20 cellular contexts compared by ENCODE assay signal in the genomic region with DNA sequence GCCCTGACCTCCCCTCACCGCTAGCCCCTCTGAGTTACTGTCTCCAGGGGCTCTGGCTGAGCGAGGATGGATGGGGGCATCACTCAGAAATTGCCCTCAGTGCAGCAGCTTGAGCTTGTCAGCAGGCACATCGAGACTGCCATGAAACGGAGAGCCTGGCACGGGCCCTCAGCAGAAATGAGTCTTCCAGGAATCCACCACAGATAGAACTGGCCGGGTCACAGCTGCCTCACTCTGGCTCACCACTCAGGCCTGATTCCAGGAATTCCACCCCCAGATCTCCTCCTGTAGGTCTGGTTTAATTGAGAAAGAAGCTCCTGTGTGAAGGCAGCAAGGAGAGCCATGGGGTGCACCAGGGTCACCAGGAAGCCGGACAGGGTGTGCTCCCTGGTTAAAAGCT.
DNase-seq lines count a peak whose midpoint lies in the region; ATAC-seq, FAIRE-seq and TF ChIP-seq lines count a peak whose summit lies in the region.
"Had no signal": no experiment of that assay in that cellular context is flagged by ENCODE, and none has a peak within 500 bp of the region (broad histone marks: within the 10 kb centered on the region; RNA-seq: fewer than 3 reads in every experiment).

No MANE protein-coding gene starts in this region.

- no peaks in the 10 kb centered on the region for H3K4me1 ChIP-seq in astrocyte (ENCODE audit: insufficient read depth, low read length)
- H3K4me1 ChIP-seq in right cardiac atrium (ENCODE audit: control insufficient read depth, insufficient read depth, low read length), result peaks cover 2% of the 10 kb centered on the region
- no peaks in the 10 kb centered on the region for H3K4me1 ChIP-seq in sigmoid colon
- H3K4me1 ChIP-seq: foreskin keratinocyte, testis had no signal

- H3K9ac ChIP-seq in astrocyte (ENCODE audit: low read length), result no peak overlapping the region

- no peak for FAIRE-seq in astrocyte (lab: Jason Lieb, UNC)
- FAIRE-seq: endothelial cell of umbilical vein, GM19239 had no signal

- H3K36me3 Mint-ChIP-seq in astrocyte (ENCODE audit: low read depth, unreplicated experiment), result no peaks in the 10 kb centered on the region
- H3K36me3 Mint-ChIP-seq: mesothelial cell of epicardium had no signal

- H2AFZ ChIP-seq in astrocyte (ENCODE audit: low read depth, low read length), result no peak overlapping the region

- H3K27me3 ChIP-seq in astrocyte (ENCODE audit: insufficient read depth, low read length) (peaks cover 4% of the 10 kb centered on the region), right cardiac atrium (ENCODE audit: control insufficient read depth, insufficient read depth) (no peaks in the 10 kb centered on the region), sigmoid colon (no peaks in the 10 kb centered on the region)
- H3K27me3 ChIP-seq: foreskin keratinocyte, testis had no signal

- no peaks in the 10 kb centered on the region for H3K79me2 ChIP-seq in astrocyte (ENCODE audit: insufficient read depth, low read length)

- ATAC-seq in right cardiac atrium (peak; percentile 71 to 78), HG02759 (IDR thresholded peaks at IDR 0.05; ENCODE audit: unreplicated experiment) (no peak)
- ATAC-seq: activated naive CD8-positive, alpha-beta T cell treated with anti-CD3 and anti-CD28 coated beads, Interleukin-2, amount 50 U/mL, for 24 hours; foreskin keratinocyte had no signal

- no peak overlapping the region for H3K4me3 Mint-ChIP-seq in astrocyte (ENCODE audit: unreplicated experiment)
- H3K4me3 Mint-ChIP-seq: activated naive CD8-positive, alpha-beta T cell treated with anti-CD3 and anti-CD28 coated beads, Interleukin-2, amount 50 U/mL, for 24 hours; B cell; mesothelial cell of epicardium; nephron progenitor cell had no signal

- TF ChIP-seq CTCF in astrocyte (IDR thresholded peaks at IDR 0.05; ENCODE audit: insufficient read depth, low read depth, low read length) (no peak), sigmoid colon (IDR thresholded peaks at IDR 0.05) (no peak)

- H3K36me3 ChIP-seq in astrocyte (ENCODE audit: insufficient read depth, low read length) (no peaks in the 10 kb centered on the region), sigmoid colon (no peaks in the 10 kb centered on the region)

- TF ChIP-seq POLR2A in sigmoid colon (IDR thresholded peaks at IDR 0.05), result no peak

- no peak overlapping the region for H3K4me2 ChIP-seq in astrocyte (ENCODE audit: low read length)

- H3K27ac ChIP-seq in astrocyte (ENCODE audit: low read depth, low read length) (no peak overlapping the region), right cardiac atrium (ENCODE audit: low read length) (peak overlapping the region; percentile 48), sigmoid colon (no peak overlapping the region)
- H3K27ac ChIP-seq: foreskin keratinocyte, testis had no signal

- H3K27me3 Mint-ChIP-seq in astrocyte (ENCODE audit: low read depth, unreplicated experiment), result peaks cover 57% of the 10 kb centered on the region

- no peaks in the 10 kb centered on the region for H4K20me1 ChIP-seq in astrocyte (ENCODE audit: insufficient read depth, low read length)

- no peak overlapping the region for H3K27ac Mint-ChIP-seq in astrocyte (ENCODE audit: unreplicated experiment)
- H3K27ac Mint-ChIP-seq: activated naive CD8-positive, alpha-beta T cell treated with anti-CD3 and anti-CD28 coated beads, Interleukin-2, amount 50 U/mL, for 24 hours; B cell; mesothelial cell of epicardium; nephron progenitor cell had no signal

- intact Hi-C loops in right cardiac atrium (cut with DNase I), result loop anchor here in 2 of 4 donors (5.0 kb wide), 2 partner anchors 84 to 89 kb away; partner anchors contain the start of gene GSG1L (in 1 of the 2)
- intact Hi-C loops in sigmoid colon (cut with DNase I), result no loop called here

- no peaks in the 10 kb centered on the region for H3K4me1 Mint-ChIP-seq in astrocyte (ENCODE audit: low read depth, unreplicated experiment)
- H3K4me1 Mint-ChIP-seq: activated naive CD8-positive, alpha-beta T cell treated with anti-CD3 and anti-CD28 coated beads, Interleukin-2, amount 50 U/mL, for 24 hours; B cell; mesothelial cell of epicardium; nephron progenitor cell had no signal

- no peak for TF ChIP-seq EP300 in sigmoid colon (IDR thresholded peaks at IDR 0.05)

- H3K9me3 Mint-ChIP-seq in astrocyte (ENCODE audit: unreplicated experiment), result peaks cover 9% of the 10 kb centered on the region
- H3K9me3 Mint-ChIP-seq: activated naive CD8-positive, alpha-beta T cell treated with anti-CD3 and anti-CD28 coated beads, Interleukin-2, amount 50 U/mL, for 24 hours had no signal

- DNase-seq in GF-D8 (lab: John Stamatoyannopoulos, UW) (peak; percentile 75), astrocyte (ENCODE audit: low read depth) (peak; percentile 53), right cardiac atrium (peak; percentile 51 to 82 (median 79)), sigmoid colon (peak; percentile 13), HUDEP-2 (lab: John Stamatoyannopoulos, UW; ENCODE audit: unreplicated experiment in 76 of 76) (no peak), Ammon's horn (ENCODE audit: low spot score) (no peak), HPDE6-E6E7 (ENCODE audit: extremely low spot score) (no peak)
- DNase-seq: activated CD4-positive, CD25-positive, alpha-beta regulatory T cell; activated naive CD8-positive, alpha-beta T cell treated with anti-CD3 and anti-CD28 coated beads, Interleukin-2, amount 50 U/mL, for 24 hours; foreskin keratinocyte; kidney glomerular epithelial cell; MM.1S; nephron progenitor cell; T1000; testis had no signal

- WGBS in right cardiac atrium, result 36% methylated on average over 7 of the region's 7 CpGs
- 72 to 78% methylated on average over 7 of the region's 7 CpGs for WGBS in sigmoid colon, 2 donors

- H3K9me3 ChIP-seq in astrocyte (ENCODE audit: insufficient read depth, low read depth, low read length) (no peaks in the 10 kb centered on the region), right cardiac atrium (ENCODE audit: control insufficient read depth, low read length) (no peaks in the 10 kb centered on the region), sigmoid colon (peaks cover 0 to 3% (median 0%) of the 10 kb centered on the region in 4 donors)
- H3K9me3 ChIP-seq: testis had no signal

- no peak overlapping the region for H3K4me3 ChIP-seq in astrocyte (ENCODE audit: insufficient read depth, low read depth, low read length)
- no peak overlapping the region for H3K4me3 ChIP-seq in right cardiac atrium (ENCODE audit: low read length)
- H3K4me3 ChIP-seq in sigmoid colon, result no peak overlapping the region
- H3K4me3 ChIP-seq: testis had no signal

Comparison
In these comparisons a context has a peak if more than half of its experiments do, and no peak if none do; other contexts are left out.
1. DNase-seq: peak in GF-D8 (single experiment), astrocyte (single experiment), right cardiac atrium (3 of 3) and sigmoid colon (single experiment); none in HUDEP-2 (0 of 76), Ammon's horn (single experiment) and HPDE6-E6E7 (single experiment).